In genomic region chr18:22168360-22168921, GRCh38 we compare ENCODE assay signal across 8 cellular contexts. TPM values are rescaled to one million over a fixed set of nuclear protein-coding genes. Genes with fewer than 3 reads are reported as not detected.
DNase-seq lines count a peak whose midpoint lies in the region; ATAC-seq and TF ChIP-seq lines count a peak whose summit lies in the region.

No MANE protein-coding gene starts in this region.

- peaks cover 30% of the 10 kb centered on the region for H3K4me1 Mint-ChIP-seq in activated T-cell treated with anti-CD3 and anti-CD28 coated beads, Interleukin-2, amount 50 U/mL, for 24 hours (ENCODE audit: low read depth)
- H3K4me1 Mint-ChIP-seq in activated CD4-positive, alpha-beta memory T cell treated with anti-CD3 and anti-CD28 coated beads for 36 hours (ENCODE audit: low read depth) = peaks cover 31% of the 10 kb centered on the region
- H3K4me1 Mint-ChIP-seq in stimulated activated naive CD8-positive, alpha-beta T cell treated with anti-CD3 and anti-CD28 coated beads, Interleukin-15, Interleukin-2, amounts not matched to agents 100 ng/mL and 50 ng/mL, for 24 hours (ENCODE audit: low read depth) = peaks cover 34% of the 10 kb centered on the region

- H3K27ac Mint-ChIP-seq in activated T-cell treated with anti-CD3 and anti-CD28 coated beads, Interleukin-2, amount 50 U/mL, for 24 hours = peak overlapping the region; percentile 52
- H3K27ac Mint-ChIP-seq in activated CD4-positive, alpha-beta memory T cell treated with anti-CD3 and anti-CD28 coated beads for 36 hours = no peak overlapping the region
- peak overlapping the region; percentile 63 for H3K27ac Mint-ChIP-seq in stimulated activated naive CD8-positive, alpha-beta T cell treated with anti-CD3 and anti-CD28 coated beads, Interleukin-15, Interleukin-2, amounts not matched to agents 100 ng/mL and 50 ng/mL, for 24 hours

- TF ChIP-seq CTCF in right atrium auricular region (IDR thresholded peaks at IDR 0.05) (no peak), omental fat pad (IDR thresholded peaks at IDR 0.05) (no peak)

- intact Hi-C loops in activated CD4-positive, alpha-beta memory T cell treated with anti-CD3 and anti-CD28 coated beads for 36 hours (cut with micrococcal nuclease) = loop anchor here (2.0 to 5.0 kb wide), 2 partner anchors 394 to 534 kb away; no protein-coding TSS in a partner anchor

- H3K36me3 ChIP-seq in right atrium auricular region = peaks cover 22% of the 10 kb centered on the region

- peak overlapping the region; percentile 87 to 95 for H3K4me3 ChIP-seq in right atrium auricular region

- H3K4me1 ChIP-seq in right atrium auricular region = peaks cover 0 to 34% of the 10 kb centered on the region in 2 donors

- POLR2A ChIA-PET in activated CD4-positive, alpha-beta memory T cell treated with anti-CD3 and anti-CD28 coated beads for 36 hours (lab: Charles Lee) = no interaction called here

- peak overlapping the region; percentile 99 to 100 for H3K27ac ChIP-seq in right atrium auricular region

- no peak for DNase-seq in activated T-cell treated with anti-CD3 and anti-CD28 coated beads, Interleukin-2, amount 50 U/mL, for 24 hours
- DNase-seq in activated T-cell treated with anti-CD3 and anti-CD28 coated beads, Interleukin-2, amount 50 U/mL, for 1 hour = no peak
- no peak for DNase-seq in activated CD4-positive, alpha-beta memory T cell treated with anti-CD3 and anti-CD28 coated beads for 36 hours
- DNase-seq in right atrium auricular region (ENCODE audit: low spot score) = no peak
- DNase-seq in omental fat pad (ENCODE audit: low spot score) = no peak
- no peak for DNase-seq in DMS153 (lab: John Stamatoyannopoulos, UW)

- no peaks in the 10 kb centered on the region for H3K9me3 ChIP-seq in right atrium auricular region

- CTCF ChIA-PET in activated CD4-positive, alpha-beta memory T cell treated with anti-CD3 and anti-CD28 coated beads for 36 hours (lab: Charles Lee) = no interaction called here

- no peaks in the 10 kb centered on the region for H3K9me3 Mint-ChIP-seq in activated T-cell treated with anti-CD3 and anti-CD28 coated beads, Interleukin-2, amount 50 U/mL, for 24 hours
- no peaks in the 10 kb centered on the region for H3K9me3 Mint-ChIP-seq in activated CD4-positive, alpha-beta memory T cell treated with anti-CD3 and anti-CD28 coated beads for 36 hours
- H3K9me3 Mint-ChIP-seq in stimulated activated naive CD8-positive, alpha-beta T cell treated with anti-CD3 and anti-CD28 coated beads, Interleukin-15, Interleukin-2, amounts not matched to agents 100 ng/mL and 50 ng/mL, for 24 hours = no peaks in the 10 kb centered on the region

- no peak for ATAC-seq in omental fat pad (ENCODE audit: low FRiP score)
- no peak for ATAC-seq in HG02973 (IDR thresholded peaks at IDR 0.05; ENCODE audit: unreplicated experiment)

- H3K4me3 Mint-ChIP-seq in activated T-cell treated with anti-CD3 and anti-CD28 coated beads, Interleukin-2, amount 50 U/mL, for 24 hours = peak overlapping the region; percentile 55
- H3K4me3 Mint-ChIP-seq in activated CD4-positive, alpha-beta memory T cell treated with anti-CD3 and anti-CD28 coated beads for 36 hours = peak overlapping the region; percentile 41
- H3K4me3 Mint-ChIP-seq in stimulated activated naive CD8-positive, alpha-beta T cell treated with anti-CD3 and anti-CD28 coated beads, Interleukin-15, Interleukin-2, amounts not matched to agents 100 ng/mL and 50 ng/mL, for 24 hours = peak overlapping the region; percentile 64

- H3K36me3 Mint-ChIP-seq in activated T-cell treated with anti-CD3 and anti-CD28 coated beads, Interleukin-2, amount 50 U/mL, for 24 hours (ENCODE audit: low read depth) = no peaks in the 10 kb centered on the region
- H3K36me3 Mint-ChIP-seq in activated CD4-positive, alpha-beta memory T cell treated with anti-CD3 and anti-CD28 coated beads for 36 hours = no peaks in the 10 kb centered on the region
- no peaks in the 10 kb centered on the region for H3K36me3 Mint-ChIP-seq in stimulated activated naive CD8-positive, alpha-beta T cell treated with anti-CD3 and anti-CD28 coated beads, Interleukin-15, Interleukin-2, amounts not matched to agents 100 ng/mL and 50 ng/mL, for 24 hours (ENCODE audit: low read depth)

- peaks cover 79% of the 10 kb centered on the region for H3K27me3 Mint-ChIP-seq in activated T-cell treated with anti-CD3 and anti-CD28 coated beads, Interleukin-2, amount 50 U/mL, for 24 hours
- peaks cover 71% of the 10 kb centered on the region for H3K27me3 Mint-ChIP-seq in activated CD4-positive, alpha-beta memory T cell treated with anti-CD3 and anti-CD28 coated beads for 36 hours
- peaks cover 72% of the 10 kb centered on the region for H3K27me3 Mint-ChIP-seq in stimulated activated naive CD8-positive, alpha-beta T cell treated with anti-CD3 and anti-CD28 coated beads, Interleukin-15, Interleukin-2, amounts not matched to agents 100 ng/mL and 50 ng/mL, for 24 hours

- H3K27me3 ChIP-seq in right atrium auricular region = no peaks in the 10 kb centered on the region

RNA-seq across cellular contexts. Expression of gene GATA6, which starts 0.9 kb away (rescaled TPM):
- total RNA-seq in activated CD4-positive, alpha-beta memory T cell treated with anti-CD3 and anti-CD28 coated beads for 36 hours = under 1 TPM; 0.07 to 0.10 TPM
- total RNA-seq in right atrium auricular region = 10 to 100 TPM; 88.7 to 95.5 TPM
- total RNA-seq in omental fat pad = 10 to 100 TPM; 12.1 to 48.9 (median 25.2) TPM

Comparison
In these comparisons a context has a peak if more than half of its experiments do, and no peak if none do; other contexts are left out.
1. RNA of gene GATA6, which starts 0.9 kb away (total RNA-seq): 88.7 to 95.5 TPM in right atrium auricular region and 12.1 to 48.9 TPM in omental fat pad; 0.07 to 0.10 TPM in activated CD4-positive, alpha-beta memory T cell treated with anti-CD3 and anti-CD28 coated beads for 36 hours; every median in the first group is over 10 times any median in the second.
2. Peak in every context shown above with its lines, with median percentiles within 50 percentile points of each other: H3K4me3 Mint-ChIP-seq.